1 cellular context compared by ENCODE assay signal in genomic region chr1:111734426-111734825, GRCh38.
A peak's percentile ranks its signal among the peaks of the same experiment; 100 is the strongest.
TF ChIP-seq lines count a peak whose summit lies in the region.

No MANE protein-coding gene starts in this region.

TF ChIP-seq in K562, 482 proteins besides CTCF, POLR2A, EP300 and RAD21:
- TF ChIP-seq CHD4 (IDR thresholded peaks at IDR 0.05; ENCODE audit: insufficient read depth, insufficient replicate concordance, low read depth, low read length, poor library complexity, severe bottlenecking) (no peak), BHLHE40 (IDR thresholded peaks at IDR 0.05; ENCODE audit: low read length) (no peak), RFX1 (IDR thresholded peaks at IDR 0.05) (no peak), OTX1 (CRISPR knock-in tag; IDR thresholded peaks at IDR 0.05) (0 out of 2 replicates have a peak, but pooled peaks have one; percentile 68), ZNF57 (CRISPR knock-in tag; IDR thresholded peaks at IDR 0.05) (no peak)
- TF ChIP-seq, protein P1, sequence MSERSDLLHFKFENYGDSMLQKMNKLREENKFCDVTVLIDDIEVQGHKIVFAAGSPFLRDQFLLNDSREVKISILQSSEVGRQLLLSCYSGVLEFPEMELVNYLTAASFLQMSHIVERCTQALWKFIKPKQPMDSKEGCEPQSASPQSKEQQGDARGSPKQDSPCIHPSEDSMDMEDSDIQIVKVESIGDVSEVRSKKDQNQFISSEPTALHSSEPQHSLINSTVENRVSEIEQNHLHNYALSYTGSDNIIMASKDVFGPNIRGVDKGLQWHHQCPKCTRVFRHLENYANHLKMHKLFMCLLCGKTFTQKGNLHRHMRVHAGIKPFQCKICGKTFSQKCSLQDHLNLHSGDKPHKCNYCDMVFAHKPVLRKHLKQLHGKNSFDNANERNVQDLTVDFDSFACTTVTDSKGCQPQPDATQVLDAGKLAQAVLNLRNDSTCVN (CRISPR knock-in tag; IDR thresholded peaks at IDR 0.05): 0 out of 2 replicates have a peak, but pooled peaks have one; percentile 3
TF ChIP-seq in K562: peak in this region for 2.
